ENCODE assay signal across 17 cellular contexts in genomic region chr5:179146277-179146676, GRCh38.
DNase-seq lines count a peak whose midpoint lies in the region; ATAC-seq and TF ChIP-seq lines count a peak whose summit lies in the region.
"Had no signal": no experiment of that assay in that cellular context is flagged by ENCODE, and none has a peak within 500 bp of the region (broad histone marks: within the 10 kb centered on the region; RNA-seq: fewer than 3 reads in every experiment).

No MANE protein-coding gene starts in this region.

- CTCF ChIA-PET in CD4-positive, alpha-beta T cell (lab: Charles Lee) = no interaction called here

- no peak overlapping the region for H3K27ac ChIP-seq in CD4-positive, alpha-beta T cell (ENCODE audit: low read depth, low read length)
- no peak overlapping the region for H3K27ac ChIP-seq in coronary artery
- H3K27ac ChIP-seq: colonic mucosa, thoracic aorta had no signal

- no peaks in the 10 kb centered on the region for H3K27me3 Mint-ChIP-seq in CD4-positive, alpha-beta T cell

- intact Hi-C loops in CD4-positive, alpha-beta T cell (cut with DNase I, micrococcal nuclease) = no loop called here

- H3K9me3 Mint-ChIP-seq in CD4-positive, alpha-beta T cell = no peaks in the 10 kb centered on the region
- H3K9me3 Mint-ChIP-seq in activated naive CD4-positive, alpha-beta T cell treated with anti-CD3 and anti-CD28 coated beads, Interleukin-2, amount 50 U/mL, for 72 hours = peaks cover 0 to 8% of the 10 kb centered on the region in 2 donors
- H3K9me3 Mint-ChIP-seq: GM23338, WTC11 had no signal

- TF ChIP-seq CTCF in CD4-positive, alpha-beta T cell (IDR thresholded peaks at IDR 0.05) = no peak
- TF ChIP-seq CTCF in coronary artery (IDR thresholded peaks at IDR 0.05) = no peak

- no peaks in the 10 kb centered on the region for H3K27me3 ChIP-seq in CD4-positive, alpha-beta T cell (ENCODE audit: control insufficient read depth, insufficient read depth, low read length)
- H3K27me3 ChIP-seq: colonic mucosa had no signal

- peak; percentile 86 for ATAC-seq in CD4-positive, alpha-beta T cell (ENCODE audit: poor library complexity)
- peak; percentile 62 to 80 for ATAC-seq in activated naive CD4-positive, alpha-beta T cell treated with anti-CD3 and anti-CD28 coated beads, Interleukin-2, amount 50 U/mL, for 72 hours
- ATAC-seq in GM19452 (IDR thresholded peaks at IDR 0.05; ENCODE audit: unreplicated experiment) = no peak
- ATAC-seq: GM23338, PC-3, WTC11 had no signal

- H3K4me3 Mint-ChIP-seq in CD4-positive, alpha-beta T cell = peak overlapping the region; percentile 34
- H3K4me3 Mint-ChIP-seq: GM23338, WTC11 had no signal

- DNase-seq in CD4-positive, alpha-beta T cell = peak in 2 of 10 experiments; percentile 39
- DNase-seq in activated CD4-positive, alpha-beta T cell treated with anti-CD3 and anti-CD28 coated beads, Interleukin-2, amount 50 U/mL, for 1 hour = peak; percentile 8
- DNase-seq in activated naive CD4-positive, alpha-beta T cell treated with anti-CD3 and anti-CD28 coated beads, Interleukin-2, amount 50 U/mL, for 72 hours (ENCODE audit: low spot score in 2 of 2) = peak in 1 of 2 donors; percentile 33
- peak; percentile 48 for DNase-seq in stimulated activated CD4-positive, alpha-beta T cell treated with anti-CD3 and anti-CD28 coated beads, Interleukin-2, amount 100 ng/mL, for 4 hours (ENCODE audit: low read depth)
- DNase-seq in DMS 273 treated with DMSO at 0.1 percent for 48 hours (lab: John Stamatoyannopoulos, UW) (no peak), coronary artery (ENCODE audit: low spot score) (no peak), anterior cingulate cortex (lab: John Stamatoyannopoulos, UW) (no peak)
- DNase-seq: amygdala, colonic mucosa, Karpas-422, NCI-H146, PC-3, SK-N-SH had no signal

- H3K9me3 ChIP-seq in CD4-positive, alpha-beta T cell (ENCODE audit: control insufficient read depth, low read length) = no peaks in the 10 kb centered on the region
- H3K9me3 ChIP-seq: colonic mucosa, SK-N-SH, thoracic aorta had no signal

- no peak overlapping the region for H3K4me3 ChIP-seq in coronary artery
- H3K4me3 ChIP-seq: colonic mucosa, GM23338, thoracic aorta had no signal

- H3K4me1 Mint-ChIP-seq in CD4-positive, alpha-beta T cell (ENCODE audit: low read depth) = peaks cover 15% of the 10 kb centered on the region
- H3K4me1 Mint-ChIP-seq: GM23338, WTC11 had no signal

- H3K27ac Mint-ChIP-seq in CD4-positive, alpha-beta T cell = peak overlapping the region; percentile 50
- peak overlapping the region; percentile 41 to 68 for H3K27ac Mint-ChIP-seq in activated naive CD4-positive, alpha-beta T cell treated with anti-CD3 and anti-CD28 coated beads, Interleukin-2, amount 50 U/mL, for 72 hours
- H3K27ac Mint-ChIP-seq: GM23338, WTC11 had no signal

- POLR2A ChIA-PET in CD4-positive, alpha-beta T cell (lab: Charles Lee) = no interaction called here

- no peaks in the 10 kb centered on the region for H3K36me3 Mint-ChIP-seq in CD4-positive, alpha-beta T cell (ENCODE audit: low read depth)
- no peaks in the 10 kb centered on the region for H3K36me3 Mint-ChIP-seq in activated naive CD4-positive, alpha-beta T cell treated with anti-CD3 and anti-CD28 coated beads, Interleukin-2, amount 50 U/mL, for 72 hours
- H3K36me3 Mint-ChIP-seq: WTC11 had no signal

Comparison
In these comparisons a context has a peak if more than half of its experiments do, and no peak if none do; other contexts are left out.
1. DNase-seq: peak in activated CD4-positive, alpha-beta T cell treated with anti-CD3 and anti-CD28 coated beads, Interleukin-2, amount 50 U/mL, for 1 hour (single experiment) and stimulated activated CD4-positive, alpha-beta T cell treated with anti-CD3 and anti-CD28 coated beads, Interleukin-2, amount 100 ng/mL, for 4 hours (single experiment); none in DMS 273 treated with DMSO at 0.1 percent for 48 hours (single experiment), coronary artery (single experiment) and anterior cingulate cortex (0 of 58).